ENCODE assay signal across 9 cellular contexts in genomic region chr7:97026705-97027426, GRCh38. TPM values are rescaled to one million over a fixed set of nuclear protein-coding genes. Genes with fewer than 3 reads are reported as not detected.
A peak's percentile ranks its signal among the peaks of the same experiment; 100 is the strongest.
DNase-seq lines count a peak whose midpoint lies in the region; ATAC-seq and TF ChIP-seq lines count a peak whose summit lies in the region.
"Had no signal": no experiment of that assay in that cellular context is flagged by ENCODE, and none has a peak within 500 bp of the region (broad histone marks: within the 10 kb centered on the region; RNA-seq: fewer than 3 reads in every experiment).

No MANE protein-coding gene starts in this region.

- H3K4me1 ChIP-seq in hepatocyte (ENCODE audit: insufficient read depth) = peaks cover 16% of the 10 kb centered on the region
- H3K4me1 ChIP-seq in suprapubic skin = peaks cover 55% of the 10 kb centered on the region

- peak overlapping the region; percentile 33 for H2AFZ ChIP-seq in hepatocyte

- H3K36me3 Mint-ChIP-seq in T-helper 1 cell treated with Interleukin-12 subunit alpha and Interleukin-12 subunit beta and Interleukin-4 antibody, amounts not matched to agents 30 μg/mL and 1 μg/mL, for 36 hours (ENCODE audit: low read depth) = peaks cover 6% of the 10 kb centered on the region
- peaks cover 2% of the 10 kb centered on the region for H3K36me3 Mint-ChIP-seq in T-helper 17 cell (ENCODE audit: low read depth)

- no peaks in the 10 kb centered on the region for H3K9me3 Mint-ChIP-seq in T-helper 1 cell treated with Interleukin-12 subunit alpha and Interleukin-12 subunit beta and Interleukin-4 antibody, amounts not matched to agents 30 μg/mL and 1 μg/mL, for 36 hours

- H3K27ac Mint-ChIP-seq in T-helper 1 cell treated with Interleukin-12 subunit alpha and Interleukin-12 subunit beta and Interleukin-4 antibody, amounts not matched to agents 30 μg/mL and 1 μg/mL, for 36 hours = peak overlapping the region; percentile 52
- H3K27ac Mint-ChIP-seq in T-helper 17 cell = no peak overlapping the region

- H3K9me2 ChIP-seq in hepatocyte (replicated peaks; ENCODE audit: insufficient read depth) = no peaks in the 10 kb centered on the region

- TF ChIP-seq EP300 in suprapubic skin (IDR thresholded peaks at IDR 0.05) = no peak

- peak overlapping the region; percentile 95 for H3K27ac ChIP-seq in hepatocyte
- no peak overlapping the region for H3K27ac ChIP-seq in suprapubic skin

- peaks cover 73% of the 10 kb centered on the region for H3K27me3 ChIP-seq in hepatocyte
- peaks cover 54% of the 10 kb centered on the region for H3K27me3 ChIP-seq in suprapubic skin

- peak overlapping the region; percentile 72 for H3K4me2 ChIP-seq in hepatocyte

- H3K79me2 ChIP-seq in hepatocyte = peaks cover 25% of the 10 kb centered on the region

- no peak overlapping the region for H3K4me3 Mint-ChIP-seq in T-helper 1 cell treated with Interleukin-12 subunit alpha and Interleukin-12 subunit beta and Interleukin-4 antibody, amounts not matched to agents 30 μg/mL and 1 μg/mL, for 36 hours
- peak overlapping the region; percentile 84 for H3K4me3 Mint-ChIP-seq in T-helper 17 cell

- H3K9me3 ChIP-seq in T-helper 17 cell (ENCODE audit: control insufficient read depth, low read length, poor library complexity, severe bottlenecking) (no peaks in the 10 kb centered on the region), hepatocyte (ENCODE audit: low read depth) (no peaks in the 10 kb centered on the region), suprapubic skin (no peaks in the 10 kb centered on the region)

- H3K4me3 ChIP-seq in hepatocyte (no peak overlapping the region), suprapubic skin (peak overlapping the region; percentile 44)

- ATAC-seq in T-helper 17 cell = no peak
- no peak for ATAC-seq in HG02840 (IDR thresholded peaks at IDR 0.05; ENCODE audit: low FRiP score, unreplicated experiment)

- H3K27me3 Mint-ChIP-seq in T-helper 1 cell treated with Interleukin-12 subunit alpha and Interleukin-12 subunit beta and Interleukin-4 antibody, amounts not matched to agents 30 μg/mL and 1 μg/mL, for 36 hours (ENCODE audit: low read depth) = peaks cover 68% of the 10 kb centered on the region
- H3K27me3 Mint-ChIP-seq in T-helper 17 cell = peaks cover 76% of the 10 kb centered on the region

- no peak for DNase-seq in T-helper 1 cell
- DNase-seq in T-helper 17 cell = no peak
- no peak for DNase-seq in hepatocyte (ENCODE audit: low spot score)
- DNase-seq in suprapubic skin (ENCODE audit: low spot score in 2 of 2) = no peak
- DNase-seq in RPMI8226 = no peak
- no peak for DNase-seq in mesenteric fat pad (ENCODE audit: low spot score)

- TF ChIP-seq POLR2A in suprapubic skin (IDR thresholded peaks at IDR 0.05) = no peak

- TF ChIP-seq CTCF in hepatocyte (IDR thresholded peaks at IDR 0.05; ENCODE audit: poor library complexity) (no peak), suprapubic skin (IDR thresholded peaks at IDR 0.05) (no peak)

- H3K36me3 ChIP-seq in hepatocyte (replicated peaks; ENCODE audit: insufficient read depth, low read depth) (no peaks in the 10 kb centered on the region), suprapubic skin (no peaks in the 10 kb centered on the region)

- H4K20me1 ChIP-seq in hepatocyte (ENCODE audit: insufficient read depth, poor library complexity, severe bottlenecking) = no peaks in the 10 kb centered on the region

- peaks cover 30% of the 10 kb centered on the region for H3K4me1 Mint-ChIP-seq in T-helper 1 cell treated with Interleukin-12 subunit alpha and Interleukin-12 subunit beta and Interleukin-4 antibody, amounts not matched to agents 30 μg/mL and 1 μg/mL, for 36 hours (ENCODE audit: low read depth)
- H3K4me1 Mint-ChIP-seq in T-helper 17 cell = peaks cover 37% of the 10 kb centered on the region

- WGBS in hepatocyte (ENCODE audit: low lambda C conversion rate, missing lambda C conversion rate) = 27% methylated on average over 17 of the region's 17 CpGs
- 36% methylated on average over 17 of the region's 17 CpGs for WGBS in suprapubic skin

RNA-seq across cellular contexts. Expression of gene DLX5, which starts 2.2 kb away (rescaled TPM):
- not detected for total RNA-seq in T-helper 17 cell
- total RNA-seq in hepatocyte = 4.0 and 5.0 TPM in 2 replicates
- polyA plus RNA-seq in hepatocyte = 19.6 and 22.1 TPM in 2 replicates
- total RNA-seq in suprapubic skin = 10 to 100 TPM; 14.2 to 39.4 (median 31.5) TPM
- total RNA-seq in mesenteric fat pad = 0.22 TPM
- polyA plus RNA-seq: BJ had no signal

RNA-seq across cellular contexts. Expression of gene DLX6, which starts 21.5 kb away (rescaled TPM):
- total RNA-seq in T-helper 17 cell (not detected), hepatocyte (1.9 and 2.2 TPM in 2 replicates), suprapubic skin (1 to 10 TPM in 3 of 4 donors, under 1 TPM in 1; 0.98 to 3.0 (median 1.1) TPM), mesenteric fat pad (not detected)
- 2.6 and 3.5 TPM in 2 replicates for polyA plus RNA-seq in hepatocyte
- polyA plus RNA-seq: BJ had no signal
